ENCODE assay signal across 9 cellular contexts in genomic region chr18:57437782-57438668, GRCh38. TPM values are rescaled to one million over a fixed set of nuclear protein-coding genes. Genes with fewer than 3 reads are reported as not detected.
A peak's percentile ranks its signal among the peaks of the same experiment; 100 is the strongest.
DNase-seq lines count a peak whose midpoint lies in the region; ATAC-seq and TF ChIP-seq lines count a peak whose summit lies in the region.
"Had no signal": no experiment of that assay in that cellular context is flagged by ENCODE, and none has a peak within 500 bp of the region (broad histone marks: within the 10 kb centered on the region; RNA-seq: fewer than 3 reads in every experiment).

No MANE protein-coding gene starts in this region.

- H3K4me3 Mint-ChIP-seq in Calu3 (ENCODE audit: low read depth, unreplicated experiment) (peak overlapping the region; percentile 96), neural crest cell (peak overlapping the region; percentile 91)

- DNase-seq in Calu3 (peak; percentile 73), H4 (ENCODE audit: low spot score) (peak; percentile 81), NCI-H2029 treated with DMSO at 0.1 percent for 48 hours (lab: John Stamatoyannopoulos, UW) (peak; percentile 70), WERI-Rb-1 (peak; percentile 97), epithelial cell of proximal tubule (ENCODE audit: low read depth) (no peak), neural crest cell (ENCODE audit: low read depth, low spot score) (peak; percentile 75), upper lobe of left lung (peak in 1 of 2 donors; percentile 76), HPDE6-E6E7 (ENCODE audit: extremely low spot score) (no peak)

- H3K27ac ChIP-seq in WERI-Rb-1 (peak overlapping the region; percentile 88), upper lobe of left lung (no peak overlapping the region)

- H3K36me3 Mint-ChIP-seq in Calu3 (ENCODE audit: insufficient read depth, unreplicated experiment) = peaks cover 100% of the 10 kb centered on the region
- no peaks in the 10 kb centered on the region for H3K36me3 Mint-ChIP-seq in neural crest cell (ENCODE audit: low read depth)

- H3K4me1 Mint-ChIP-seq in Calu3 (ENCODE audit: low read depth, unreplicated experiment) = peaks cover 19% of the 10 kb centered on the region
- peaks cover 63% of the 10 kb centered on the region for H3K4me1 Mint-ChIP-seq in neural crest cell

- H3K9me3 Mint-ChIP-seq in Calu3 (ENCODE audit: low read depth, unreplicated experiment) (no peaks in the 10 kb centered on the region), neural crest cell (no peaks in the 10 kb centered on the region)

- intact Hi-C loops in Calu3 (cut with micrococcal nuclease; ENCODE audit: unreplicated experiment) = no loop called here

- WGBS in upper lobe of left lung, 2 donors = 3 to 4% methylated on average over 24 to 29 of the region's 71 CpGs

- no peak for TF ChIP-seq POLR2A in upper lobe of left lung (IDR thresholded peaks at IDR 0.05)

- CTCF ChIA-PET in Calu3 (lab: Charles Lee) = interaction anchor here (0.7 to 2.3 kb wide), 2 partner anchors 8 to 570 kb away, joined by 3 to 10 read pairs; no protein-coding TSS in a partner anchor

- no peaks in the 10 kb centered on the region for H3K9me3 ChIP-seq in WERI-Rb-1 (ENCODE audit: severe bottlenecking)
- H3K9me3 ChIP-seq in upper lobe of left lung = no peaks in the 10 kb centered on the region

- peaks cover 29 to 76% (median 59%) of the 10 kb centered on the region in 4 donors for H3K4me1 ChIP-seq in upper lobe of left lung

- peak overlapping the region; percentile 79 for H3K27ac Mint-ChIP-seq in Calu3 (ENCODE audit: unreplicated experiment)
- H3K27ac Mint-ChIP-seq in neural crest cell (ENCODE audit: unreplicated experiment) = no peak overlapping the region

- peak; percentile 28 to 37 for ATAC-seq in upper lobe of left lung (ENCODE audit: low FRiP score in 2 of 2)

- H3K27me3 ChIP-seq in WERI-Rb-1 (ENCODE audit: insufficient read depth, low read depth, severe bottlenecking) = no peaks in the 10 kb centered on the region
- H3K27me3 ChIP-seq in upper lobe of left lung = peaks cover 1 to 97% (median 57%) of the 10 kb centered on the region in 4 donors

- peak overlapping the region; percentile 82 for H3K4me3 ChIP-seq in WERI-Rb-1 (ENCODE audit: low read depth, low read length)
- H3K4me3 ChIP-seq in epithelial cell of proximal tubule (ENCODE audit: low read depth, low read length) = peak overlapping the region; percentile 47
- peak overlapping the region in 1 of 4 donors; percentile 0 for H3K4me3 ChIP-seq in upper lobe of left lung

- H3K27me3 Mint-ChIP-seq in Calu3 (ENCODE audit: unreplicated experiment) (no peaks in the 10 kb centered on the region), neural crest cell (ENCODE audit: low read depth) (peaks cover 97% of the 10 kb centered on the region)

- H3K36me3 ChIP-seq in WERI-Rb-1 (peaks cover 51% of the 10 kb centered on the region), upper lobe of left lung (no peaks in the 10 kb centered on the region)

- no TSS peak for BruUV-seq in Calu3 (replicated peaks; lab: Mats Ljungman, UMichigan)

- TF ChIP-seq EP300 in upper lobe of left lung (IDR thresholded peaks at IDR 0.05) = no peak

- peak; percentile 64 for TF ChIP-seq CTCF in Calu3 (IDR thresholded peaks at IDR 0.05; ENCODE audit: unreplicated experiment)
- TF ChIP-seq CTCF in WERI-Rb-1 (IDR thresholded peaks at IDR 0.05; ENCODE audit: low read depth, low read length) = peak; percentile 95
- TF ChIP-seq CTCF in epithelial cell of proximal tubule (conservative IDR thresholded peaks at IDR 0.05; ENCODE audit: low read depth, low read length) = peak; percentile 69
- TF ChIP-seq CTCF in neural crest cell (conservative IDR thresholded peaks at IDR 0.05) = peak; percentile 74
- peak in 4 of 6 experiments; percentile 21 to 49 (median 28) for TF ChIP-seq CTCF in upper lobe of left lung (IDR thresholded peaks at IDR 0.05)

RNA-seq across cellular contexts. Expression of gene ONECUT2, which starts 2.9 kb away (rescaled TPM):
- total RNA-seq in Calu3 (2022) (182 and 209 TPM in 2 replicates), epithelial cell of proximal tubule (under 0.01 and 0.06 TPM in 2 replicates), neural crest cell (8.2 and 10.8 TPM in 2 replicates), upper lobe of left lung (under 1 TPM in 3 of 6 donors, not detected in 3; 0.06 to 0.24 (median 0.10) TPM)
- total RNA-seq in H4 (2014; rRNA removed; shearing (Covaris generic)) = 1.3 and 1.4 TPM in 2 replicates
- total RNA-seq: T-helper 2 cell treated with Interferon-gamma antibody and Interleukin-4, amounts not matched to agents 100 ng/mL and 5 ng/mL, for 36 hours had no signal

Comparison
In these comparisons a context has a peak if more than half of its experiments do, and no peak if none do; other contexts are left out.
1. DNase-seq: peak in Calu3 (single experiment), H4 (single experiment), NCI-H2029 treated with DMSO at 0.1 percent for 48 hours (single experiment), WERI-Rb-1 (single experiment) and neural crest cell (single experiment); none in epithelial cell of proximal tubule (single experiment) and HPDE6-E6E7 (single experiment).
2. CTCF ChIP-seq: peak in every context shown above with its lines; median percentile 95 in WERI-Rb-1; 74 in neural crest cell; 69 in epithelial cell of proximal tubule; 64 in Calu3; 28 in upper lobe of left lung.
3. RNA of gene ONECUT2, which starts 2.9 kb away (total RNA-seq): 182 to 209 TPM in Calu3; 8.2 to 10.8 TPM in neural crest cell, 1.3 to 1.4 TPM in H4, under 0.01 to 0.06 TPM in epithelial cell of proximal tubule and 0.06 to 0.24 TPM in upper lobe of left lung; every median in the first group is over 10 times any median in the second.